Comparison of ENCODE assay signal across 8 cellular contexts in genomic region chr22:50250555-50251471, GRCh38. TPM values are rescaled to one million over a fixed set of nuclear protein-coding genes. Genes with fewer than 3 reads are reported as not detected.
A peak's percentile ranks its signal among the peaks of the same experiment; 100 is the strongest.
DNase-seq lines count a peak whose midpoint lies in the region; ATAC-seq and TF ChIP-seq lines count a peak whose summit lies in the region.

HDAC10 (minus strand) TSS chr22:50251265; CDS start chr22:50251032, 233 bp downstream.

- peak; percentile 60 for ATAC-seq in HG02884 (IDR thresholded peaks at IDR 0.05; ENCODE audit: unreplicated experiment)
- peak; percentile 88 for ATAC-seq in mucosa of descending colon

- peaks cover 30% of the 10 kb centered on the region for H3K4me1 ChIP-seq in mucosa of descending colon (ENCODE audit: low read depth)

- intact Hi-C loops in mucosa of descending colon (cut with DNase I, micrococcal nuclease): loop anchor here in 1 of 2 donors (5.0 kb wide), 1 partner anchor 91 kb away; the partner anchor contains the start of gene PPP6R2

- peak within 1 kb of the TSS; percentile 46 for H3K4me3 ChIP-seq in mucosa of descending colon

- no peak for TF ChIP-seq CTCF in mucosa of descending colon (IDR thresholded peaks at IDR 0.05)

- no peaks in the 10 kb centered on the region for H3K9me3 ChIP-seq in mucosa of descending colon

- in situ Hi-C loops in endometrial microvascular endothelial cells (cut with HindIII; ENCODE audit: inconsistent ontology term, low pct_unique_long_range_greater_than_20kb, low sequenced_read_pairs): no loop called here

- DNase-seq in DMS 273 (lab: John Stamatoyannopoulos, UW; ENCODE audit: unreplicated experiment): peak; percentile 91
- DNase-seq in DMS 273 treated with DMSO at 0.1 percent for 48 hours (lab: John Stamatoyannopoulos, UW): no peak
- DNase-seq in NCI-H774 (lab: John Stamatoyannopoulos, UW): peak; percentile 38
- DNase-seq in activated CD8-positive, alpha-beta memory T cell treated with anti-CD3 and anti-CD28 coated beads for 4 hours (ENCODE audit: low read depth in 2 of 2): peak; percentile 51 to 56
- DNase-seq in mucosa of descending colon: peak; percentile 89 to 93 (median 92)
- DNase-seq in stimulated activated CD8-positive, alpha-beta memory T cell treated with anti-CD3 and anti-CD28 coated beads, Interleukin-4, amount 100 ng/mL, for 48 hours: peak; percentile 89

- H3K36me3 ChIP-seq in mucosa of descending colon (ENCODE audit: low read depth): no peaks in the 10 kb centered on the region

RNA-seq across cellular contexts. Expression of gene HDAC10, which starts in this region (rescaled TPM):
- total RNA-seq in endometrial microvascular endothelial cells (ENCODE audit: inconsistent ontology term) (31.3 TPM), mucosa of descending colon (10 to 100 TPM; 39.5 to 66.3 (median 47.8) TPM)
